16 cellular contexts compared by ENCODE assay signal in the genomic region with DNA sequence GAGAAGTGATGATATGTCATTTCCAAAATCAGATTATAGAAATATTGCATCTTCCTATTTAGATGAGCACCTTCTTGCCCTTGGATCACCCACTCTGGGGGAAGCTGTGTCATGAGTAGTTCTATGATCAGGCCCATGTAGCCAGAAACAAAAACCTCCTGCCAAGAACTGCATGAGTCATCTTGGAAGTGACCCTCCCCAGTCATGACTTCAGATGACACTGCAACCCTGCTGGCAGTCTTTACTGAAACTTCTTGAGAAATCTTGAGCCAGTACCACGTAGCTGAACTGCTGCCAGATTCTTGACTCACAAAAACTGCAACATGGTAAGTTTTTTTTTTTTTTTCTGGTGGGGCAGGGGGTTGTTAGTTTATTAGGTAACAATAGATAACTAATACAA.
DNase-seq lines count a peak whose midpoint lies in the region; ATAC-seq and TF ChIP-seq lines count a peak whose summit lies in the region.
"Had no signal": no experiment of that assay in that cellular context is flagged by ENCODE, and none has a peak within 500 bp of the region (broad histone marks: within the 10 kb centered on the region; RNA-seq: fewer than 3 reads in every experiment).

No MANE protein-coding gene starts in this region.

- peak; percentile 46 to 82 for ATAC-seq in activated CD4-positive, CD25-positive, alpha-beta regulatory T cell treated with anti-CD3 and anti-CD28 coated beads, Interleukin-2, amount 50 U/mL, for 24 hours
- ATAC-seq in left lobe of liver: no peak
- ATAC-seq: K562, left lung, right lobe of liver had no signal

- intact Hi-C loops in lower leg skin (cut with DNase I; ENCODE audit: low total_unique reads): no loop called here

- 26 to 42% methylated on average over 1 of the region's 1 CpG for WGBS in lower leg skin, 2 donors

- DNase-seq in activated CD4-positive, CD25-positive, alpha-beta regulatory T cell (lab: John Stamatoyannopoulos, UW): no peak
- DNase-seq in RKO (ENCODE audit: low spot score): peak; percentile 70
- DNase-seq in choroid plexus epithelial cell (ENCODE audit: low read depth): peak; percentile 27
- DNase-seq in stimulated activated CD4-positive, alpha-beta T cell treated with anti-CD3 and anti-CD28 coated beads, Interleukin-4, amount 100 ng/mL, for 1 hour: peak; percentile 19
- no peak for DNase-seq in left lobe of liver (ENCODE audit: low spot score)
- DNase-seq in lower leg skin (ENCODE audit: low spot score in 2 of 2): no peak
- no peak for DNase-seq in NCI-H446 (lab: John Stamatoyannopoulos, UW)
- DNase-seq: amygdala; Calu3; glutamatergic neuron; left lung; NCI-H2081 treated with DMSO at 0.1 percent for 48 hours; NK-92 treated with Interleukin-12 subunit alpha and Interleukin-12 subunit beta, amount 100 ng/mL, for 24 hours; right lobe of liver had no signal

- TF ChIP-seq CTCF in choroid plexus epithelial cell (conservative IDR thresholded peaks at IDR 0.05; ENCODE audit: low read depth, low read length): no peak
- no peak for TF ChIP-seq CTCF in lower leg skin (IDR thresholded peaks at IDR 0.05)

- no peak for TF ChIP-seq POLR2A in lower leg skin (IDR thresholded peaks at IDR 0.05)

- H3K4me3 ChIP-seq in choroid plexus epithelial cell (ENCODE audit: low read depth, low read length) (no peak overlapping the region), lower leg skin (ENCODE audit: low read depth, poor library complexity, severe bottlenecking) (no peak overlapping the region)
- H3K4me3 ChIP-seq: K562, left lung, right lobe of liver had no signal

Comparison
In these comparisons a context has a peak if more than half of its experiments do, and no peak if none do; other contexts are left out.
1. DNase-seq: peak in RKO (single experiment), choroid plexus epithelial cell (single experiment) and stimulated activated CD4-positive, alpha-beta T cell treated with anti-CD3 and anti-CD28 coated beads, Interleukin-4, amount 100 ng/mL, for 1 hour (single experiment); none in activated CD4-positive, CD25-positive, alpha-beta regulatory T cell (0 of 4), left lobe of liver (single experiment), lower leg skin (0 of 2) and NCI-H446 (0 of 2).